Comparison of ENCODE assay signal across 8 cellular contexts in genomic region chr6:31157543-31158139, GRCh38. TPM values are rescaled to one million over a fixed set of nuclear protein-coding genes. Genes with fewer than 3 reads are reported as not detected.
DNase-seq lines count a peak whose midpoint lies in the region; ATAC-seq, FAIRE-seq and TF ChIP-seq lines count a peak whose summit lies in the region.

CCHCR1 (minus strand) TSS chr6:31157802; CDS start chr6:31157600, 202 bp downstream.

- peaks cover 4% of the 10 kb centered on the region for H3K27me3 Mint-ChIP-seq in HFFc6 (ENCODE audit: insufficient read depth)
- H3K27me3 Mint-ChIP-seq in stimulated activated naive CD8-positive, alpha-beta T cell treated with anti-CD3 and anti-CD28 coated beads, Interleukin-15, amount 100 ng/mL, for 72 hours = no peaks in the 10 kb centered on the region

- dilution Hi-C loops in keratinocyte (cut with MboI; ENCODE audit: extremely low pct_ligation_motif_present, low sequenced_read_pairs) = no loop called here

- H3K27ac ChIP-seq in keratinocyte (ENCODE audit: control insufficient read depth, insufficient read depth, low read length) = peak within 1 kb of the TSS; percentile 59

- H4K20me1 ChIP-seq in keratinocyte (ENCODE audit: control insufficient read depth, extremely low read depth, insufficient read depth, low read length) = no peaks in the 10 kb centered on the region

- TF ChIP-seq CTCF in AG10803 (conservative IDR thresholded peaks at IDR 0.05; ENCODE audit: low read length) = no peak
- no peak for TF ChIP-seq CTCF in HFFc6 (IDR thresholded peaks at IDR 0.05)
- no peak for TF ChIP-seq CTCF in astrocyte of the cerebellum (IDR thresholded peaks at IDR 0.05; ENCODE audit: low read depth, low read length, missing control alignments)
- no peak for TF ChIP-seq CTCF in keratinocyte (optimal IDR thresholded peaks at IDR 0.05 in 1 of 3, IDR thresholded peaks at IDR 0.05 in 1 of 3, conservative IDR thresholded peaks at IDR 0.05 in 1 of 3; ENCODE audit: extremely low read depth in 1 of 3, insufficient read depth in 2 of 3, low read length in 3 of 3)

- peak within 1 kb of the TSS; percentile 92 for H2AFZ ChIP-seq in keratinocyte (ENCODE audit: control insufficient read depth, low read length)

- peak within 1 kb of the TSS; percentile 94 for H3K4me2 ChIP-seq in keratinocyte (ENCODE audit: control insufficient read depth, extremely low read depth, insufficient read depth, low read depth, low read length)

- DNase-seq in AG10803 (ENCODE audit: low read depth) (no peak), HFFc6 (no peak), astrocyte of the cerebellum (ENCODE audit: low read depth) (no peak), keratinocyte (ENCODE audit: low read depth, low spot score) (no peak), kidney tubule cell (ENCODE audit: low spot score) (no peak), GM03348 (ENCODE audit: low spot score) (no peak)
- no peak for DNase-seq in stimulated activated naive CD8-positive, alpha-beta T cell treated with anti-CD3 and anti-CD28 coated beads, Interleukin-15, amount 100 ng/mL, for 72 hours
- no peak for DNase-seq in stimulated activated CD8-positive, alpha-beta memory T cell treated with anti-CD3 and anti-CD28 coated beads, Interleukin-4, amount 100 ng/mL, for 48 hours

- peaks cover 13% of the 10 kb centered on the region for H3K4me1 ChIP-seq in keratinocyte (ENCODE audit: control insufficient read depth, extremely low read depth, insufficient read depth, low read length)

- H3K9ac ChIP-seq in keratinocyte (ENCODE audit: control insufficient read depth, extremely low read depth, insufficient read depth, low read length) = peak within 1 kb of the TSS; percentile 81

- H3K27ac Mint-ChIP-seq in HFFc6 = peak within 1 kb of the TSS; percentile 83
- H3K27ac Mint-ChIP-seq in stimulated activated naive CD8-positive, alpha-beta T cell treated with anti-CD3 and anti-CD28 coated beads, Interleukin-15, amount 100 ng/mL, for 72 hours = peak within 1 kb of the TSS; percentile 89 to 98

- H3K36me3 ChIP-seq in keratinocyte (ENCODE audit: control insufficient read depth in 2 of 2, extremely low read depth in 1 of 2, insufficient read depth in 2 of 2, low read length in 2 of 2) = peaks cover 0 to 2% of the 10 kb centered on the region in 2 experiments

- H3K27me3 ChIP-seq in keratinocyte (ENCODE audit: control insufficient read depth, extremely low read depth, insufficient read depth, low read length) = no peaks in the 10 kb centered on the region

- no peak for FAIRE-seq in keratinocyte (lab: Jason Lieb, UNC)

- H3K9me3 ChIP-seq in keratinocyte (ENCODE audit: control insufficient read depth, low read depth, low read length) = no peaks in the 10 kb centered on the region

- peak; percentile 64 for ATAC-seq in stimulated activated naive CD8-positive, alpha-beta T cell treated with anti-CD3 and anti-CD28 coated beads, Interleukin-15, amount 100 ng/mL, for 72 hours

- peaks cover 32% of the 10 kb centered on the region for H3K4me1 Mint-ChIP-seq in HFFc6 (ENCODE audit: low read depth)
- H3K4me1 Mint-ChIP-seq in stimulated activated naive CD8-positive, alpha-beta T cell treated with anti-CD3 and anti-CD28 coated beads, Interleukin-15, amount 100 ng/mL, for 72 hours = peaks cover 61% of the 10 kb centered on the region

- no peaks in the 10 kb centered on the region for H3K9me3 Mint-ChIP-seq in HFFc6
- H3K9me3 Mint-ChIP-seq in stimulated activated naive CD8-positive, alpha-beta T cell treated with anti-CD3 and anti-CD28 coated beads, Interleukin-15, amount 100 ng/mL, for 72 hours = no peaks in the 10 kb centered on the region

- peak within 1 kb of the TSS; percentile 98 for H3K4me3 Mint-ChIP-seq in HFFc6
- peak within 1 kb of the TSS; percentile 94 to 100 for H3K4me3 Mint-ChIP-seq in stimulated activated naive CD8-positive, alpha-beta T cell treated with anti-CD3 and anti-CD28 coated beads, Interleukin-15, amount 100 ng/mL, for 72 hours

- H3K4me3 ChIP-seq in AG10803 (ENCODE audit: low read length) = peak within 1 kb of the TSS; percentile 89
- peak within 1 kb of the TSS; percentile 83 for H3K4me3 ChIP-seq in astrocyte of the cerebellum (ENCODE audit: low read depth, low read length)
- H3K4me3 ChIP-seq in keratinocyte (ENCODE audit: control insufficient read depth in 2 of 3, extremely low read depth in 1 of 3, insufficient read depth in 2 of 3, low read depth in 1 of 3, low read length in 3 of 3) = peak within 1 kb of the TSS; percentile 69 to 94 (median 85)

- in situ Hi-C loops in astrocyte of the cerebellum (cut with HindIII; ENCODE audit: low sequenced_read_pairs) = no loop called here

- peaks cover 10% of the 10 kb centered on the region for H3K79me2 ChIP-seq in keratinocyte (ENCODE audit: control insufficient read depth, insufficient read depth, low read length)

- peaks cover 14% of the 10 kb centered on the region for H3K36me3 Mint-ChIP-seq in HFFc6 (ENCODE audit: low read depth)

- H3K9me1 ChIP-seq in keratinocyte (ENCODE audit: control insufficient read depth, extremely low read depth, insufficient read depth, low read length) = no peaks in the 10 kb centered on the region

RNA-seq across cellular contexts. Expression of gene CCHCR1, which starts in this region (rescaled TPM):
- total RNA-seq in HFFc6 (2021; fragmentation: NEBNext Ultra II Directional; extraction: Animal tissue kit (Norgen Biotek cat#: 25700)) = 10 to 100 TPM; 12.0 to 24.3 (median 23.5) TPM
- polyA plus RNA-seq in keratinocyte = 7.0 to 8.4 TPM (median 7.5 TPM) in 3 replicates
- 6.8 TPM for polyA plus RNA-seq in keratinocyte (2011; ENCODE audit: low read depth)
- polyA plus RNA-seq in keratinocyte (2011; cell fraction: cytosol; rRNA removed) = 2.7 and 4.5 TPM in 2 replicates
- polyA plus RNA-seq in keratinocyte (2011; cell fraction: nucleus; rRNA removed) = 11.5 and 15.2 TPM in 2 replicates
- polyA plus RNA-seq in keratinocyte (2012; ENCODE audit: low replicate concordance) = 6.0 and 9.9 TPM in 2 replicates
- 6.0 to 9.9 TPM (median 7.1 TPM) in 3 replicates for polyA minus RNA-seq in keratinocyte
- polyA minus RNA-seq in keratinocyte (2011; cell fraction: cytosol; rRNA and poly(A)+ RNA removed) = 7.1 TPM
- 5.0 and 6.3 TPM in 2 replicates for polyA minus RNA-seq in keratinocyte (2011; cell fraction: nucleus; rRNA and poly(A)+ RNA removed)
